Comparison of ENCODE assay signal across 8 cellular contexts in the genomic region with DNA sequence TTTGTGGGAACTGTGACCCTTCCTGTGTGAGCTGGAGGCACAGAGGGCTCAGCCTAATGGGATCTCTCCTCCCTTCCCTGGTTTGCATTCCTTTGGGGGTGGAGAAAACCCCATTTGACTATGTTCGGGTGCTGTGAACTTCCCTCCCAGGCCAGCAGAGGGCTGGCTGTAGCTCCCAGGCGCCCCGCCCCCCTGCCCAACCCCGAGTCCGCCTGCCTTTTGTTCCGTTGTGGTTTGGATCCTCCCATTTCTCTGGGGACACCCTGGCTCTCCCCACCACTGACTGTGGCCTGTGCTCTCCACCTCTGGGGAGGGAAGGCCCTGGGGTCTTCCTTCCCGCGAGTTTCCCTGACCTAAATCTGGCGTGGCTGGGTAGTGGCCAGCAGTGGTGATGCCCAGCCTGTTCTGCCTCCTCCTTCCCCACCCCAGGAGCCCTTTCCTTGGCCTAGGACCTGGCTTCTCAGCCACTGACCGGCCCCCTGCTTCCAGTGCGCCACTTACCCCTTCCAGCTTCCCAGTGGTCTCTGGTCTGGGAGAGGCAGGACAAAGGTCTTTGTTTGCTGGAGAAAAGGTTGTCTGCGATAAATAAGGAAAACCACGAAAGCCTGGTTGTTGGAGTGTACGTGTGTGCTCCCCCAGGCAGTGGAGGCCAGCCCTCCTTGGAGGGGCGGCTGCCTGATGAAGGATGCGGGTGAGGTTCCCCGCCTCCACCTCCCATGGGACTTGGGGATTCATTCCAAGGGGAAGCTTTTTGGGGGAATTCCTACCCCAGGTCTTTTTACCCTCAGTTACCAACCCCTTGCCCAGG. TPM values are rescaled to one million over a fixed set of nuclear protein-coding genes. Genes with fewer than 3 reads are reported as not detected.
A peak's percentile ranks its signal among the peaks of the same experiment; 100 is the strongest.
DNase-seq lines count a peak whose midpoint lies in the region; ATAC-seq and TF ChIP-seq lines count a peak whose summit lies in the region.

No MANE protein-coding gene starts in this region.

- DNase-seq in AG04449 (ENCODE audit: low read depth, low spot score), result no peak
- peak; percentile 48 for DNase-seq in NOMO-1 treated with DMSO at 0.1 percent for 48 hours (lab: John Stamatoyannopoulos, UW; ENCODE audit: unreplicated experiment)
- peak; percentile 35 for DNase-seq in activated T-cell treated with anti-CD3 and anti-CD28 coated beads for 4 hours
- DNase-seq in epithelial cell of proximal tubule (ENCODE audit: low read depth), result no peak
- DNase-seq in myocyte (ENCODE audit: low read depth), result peak; percentile 89
- DNase-seq in stromal cell of bone marrow (ENCODE audit: low read depth), result peak; percentile 64

- H3K4me3 ChIP-seq in AG04449 (ENCODE audit: low read depth, low read length) (peak overlapping the region; percentile 98), epithelial cell of proximal tubule (ENCODE audit: low read depth, low read length) (peak overlapping the region; percentile 62)

- POLR2A ChIA-PET in AG04449 (lab: Yijun Ruan, JAX), result interaction anchor here (0.6 to 2.5 kb wide), 10 partner anchors 15 to 304 kb away, joined by 3 to 12 read pairs (median 4); partner anchors contain the start of gene GTPBP2

- no peak for ATAC-seq in GM18867 (IDR thresholded peaks at IDR 0.05; ENCODE audit: unreplicated experiment)

- CTCF ChIA-PET in AG04449 (lab: Yijun Ruan, JAX), result interaction anchor here (0.6 to 7.1 kb wide), 42 partner anchors 8 to 310 kb away, joined by 3 to 77 read pairs (median 5); no protein-coding TSS in a partner anchor

- TF ChIP-seq CTCF in AG04449 (IDR thresholded peaks at IDR 0.05; ENCODE audit: insufficient read depth, low read length, missing control alignments) (peak; percentile 89), GM12874 (IDR thresholded peaks at IDR 0.05; ENCODE audit: insufficient read depth, low read depth, low read length) (peak; percentile 93), epithelial cell of proximal tubule (conservative IDR thresholded peaks at IDR 0.05; ENCODE audit: low read depth, low read length) (peak; percentile 79)

RNA-seq across cellular contexts. Expression of gene VEGFA, which starts 5.0 kb away (rescaled TPM):
- total RNA-seq in epithelial cell of proximal tubule (103 and 120 TPM in 2 replicates), myocyte (44.1 and 57.0 TPM in 2 replicates)
- polyA plus RNA-seq in myocyte (2012), result 163 TPM

Comparison
In these comparisons a context has a peak if more than half of its experiments do, and no peak if none do; other contexts are left out.
1. DNase-seq: peak in NOMO-1 treated with DMSO at 0.1 percent for 48 hours (single experiment), activated T-cell treated with anti-CD3 and anti-CD28 coated beads for 4 hours (single experiment), myocyte (single experiment) and stromal cell of bone marrow (single experiment); none in AG04449 (single experiment) and epithelial cell of proximal tubule (single experiment).
2. Peak in every context shown above with its lines, with median percentiles within 50 percentile points of each other: CTCF ChIP-seq.